8 cellular contexts compared by ENCODE assay signal in the genomic region with DNA sequence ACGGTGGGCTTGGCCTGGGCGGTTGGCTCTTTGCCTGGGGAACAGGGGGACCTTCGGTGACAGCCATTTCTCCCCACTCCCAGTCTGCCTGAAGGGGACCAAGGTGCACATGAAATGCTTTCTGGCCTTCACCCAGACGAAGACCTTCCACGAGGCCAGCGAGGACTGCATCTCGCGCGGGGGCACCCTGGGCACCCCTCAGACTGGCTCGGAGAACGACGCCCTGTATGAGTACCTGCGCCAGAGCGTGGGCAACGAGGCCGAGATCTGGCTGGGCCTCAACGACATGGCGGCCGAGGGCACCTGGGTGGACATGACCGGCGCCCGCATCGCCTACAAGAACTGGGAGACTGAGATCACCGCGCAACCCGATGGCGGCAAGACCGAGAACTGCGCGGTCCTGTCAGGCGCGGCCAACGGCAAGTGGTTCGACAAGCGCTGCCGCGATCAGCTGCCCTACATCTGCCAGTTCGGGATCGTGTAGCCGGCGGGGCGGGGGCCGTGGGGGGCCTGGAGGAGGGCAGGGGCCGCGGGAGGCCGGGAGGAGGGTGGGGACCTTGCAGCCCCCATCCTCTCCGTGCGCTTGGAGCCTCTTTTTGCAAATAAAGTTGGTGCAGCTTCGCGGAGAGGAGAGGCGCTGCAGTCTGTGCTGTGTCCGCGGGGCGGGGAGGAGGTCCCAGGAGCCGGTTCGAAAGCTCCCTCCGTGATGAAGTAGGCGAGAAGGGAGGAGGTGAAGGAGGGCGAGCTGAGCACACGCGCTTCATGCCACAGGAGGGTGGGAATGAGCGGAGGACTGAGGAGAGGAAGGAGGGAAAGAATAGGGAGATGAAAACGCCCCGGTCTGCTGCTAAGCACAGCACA. TPM values are rescaled to one million over a fixed set of nuclear protein-coding genes. Genes with fewer than 3 reads are reported as not detected.
DNase-seq lines count a peak whose midpoint lies in the region; ATAC-seq and TF ChIP-seq lines count a peak whose summit lies in the region.

No MANE protein-coding gene starts in this region.

- no peaks in the 10 kb centered on the region for H3K9me3 Mint-ChIP-seq in CD8-positive, alpha-beta T cell
- H3K9me3 Mint-ChIP-seq in activated CD8-positive, alpha-beta T cell treated with anti-CD3 and anti-CD28 coated beads for 36 hours, result no peaks in the 10 kb centered on the region

- no peak for TF ChIP-seq CTCF in CD8-positive, alpha-beta T cell (IDR thresholded peaks at IDR 0.05)
- no peak for TF ChIP-seq CTCF in activated CD8-positive, alpha-beta T cell treated with anti-CD3 and anti-CD28 coated beads for 36 hours (IDR thresholded peaks at IDR 0.05)
- TF ChIP-seq CTCF in fibroblast of lung (conservative IDR thresholded peaks at IDR 0.05 in 1 of 2, IDR thresholded peaks at IDR 0.05 in 1 of 2; ENCODE audit: low read depth in 1 of 2, low read length in 2 of 2) (peak in 1 of 2 donors; percentile 11), neutrophil (IDR thresholded peaks at IDR 0.05) (no peak)

- no peaks in the 10 kb centered on the region for H3K27me3 ChIP-seq in CD8-positive, alpha-beta T cell (ENCODE audit: insufficient read depth, low read length)
- H3K27me3 ChIP-seq in fibroblast of lung (ENCODE audit: control insufficient read depth, insufficient read depth, low read length) (no peaks in the 10 kb centered on the region), neutrophil (no peaks in the 10 kb centered on the region), MG63 (no peaks in the 10 kb centered on the region)

- POLR2A ChIA-PET in CD8-positive, alpha-beta T cell (lab: Charles Lee), result interaction anchor here (1.9 kb wide), 1 partner anchor 11 kb away, joined by 5 read pairs; no protein-coding TSS in a partner anchor
- POLR2A ChIA-PET in activated CD8-positive, alpha-beta T cell treated with anti-CD3 and anti-CD28 coated beads for 36 hours (lab: Charles Lee), result no interaction called here

- H3K9me3 ChIP-seq in CD8-positive, alpha-beta T cell (ENCODE audit: low read length), result no peaks in the 10 kb centered on the region
- H3K9me3 ChIP-seq in fibroblast of lung (ENCODE audit: control insufficient read depth, insufficient read depth, low read depth, low read length), result no peaks in the 10 kb centered on the region
- H3K9me3 ChIP-seq in neutrophil, result no peaks in the 10 kb centered on the region
- H3K9me3 ChIP-seq in MG63, result no peaks in the 10 kb centered on the region

- CTCF ChIA-PET in CD8-positive, alpha-beta T cell (lab: Charles Lee), result interaction anchor here (1.1 to 17.6 kb wide), 7 partner anchors 8 to 626 kb away, joined by 3 to 597 read pairs (median 5); no protein-coding TSS in a partner anchor
- CTCF ChIA-PET in activated CD8-positive, alpha-beta T cell treated with anti-CD3 and anti-CD28 coated beads for 36 hours (lab: Charles Lee), result interaction anchor here (0.9 to 15.6 kb wide), 10 partner anchors 8 to 502 kb away, joined by 3 to 390 read pairs (median 4); no protein-coding TSS in a partner anchor

- peaks cover 39% of the 10 kb centered on the region for H3K27me3 Mint-ChIP-seq in CD8-positive, alpha-beta T cell (ENCODE audit: low read depth)
- H3K27me3 Mint-ChIP-seq in activated CD8-positive, alpha-beta T cell treated with anti-CD3 and anti-CD28 coated beads for 36 hours, result peaks cover 41% of the 10 kb centered on the region

- no peak overlapping the region for H3K27ac ChIP-seq in CD8-positive, alpha-beta T cell (ENCODE audit: low read depth, low read length)
- H3K27ac ChIP-seq in fibroblast of lung (ENCODE audit: insufficient read depth, low read length) (peak overlapping the region; percentile 30), neutrophil (peak overlapping the region; percentile 85)

- H3K36me3 Mint-ChIP-seq in CD8-positive, alpha-beta T cell, result no peaks in the 10 kb centered on the region
- H3K36me3 Mint-ChIP-seq in activated CD8-positive, alpha-beta T cell treated with anti-CD3 and anti-CD28 coated beads for 36 hours (ENCODE audit: low read depth), result no peaks in the 10 kb centered on the region

- H3K27ac Mint-ChIP-seq in CD8-positive, alpha-beta T cell, result peak overlapping the region; percentile 11
- no peak overlapping the region for H3K27ac Mint-ChIP-seq in activated CD8-positive, alpha-beta T cell treated with anti-CD3 and anti-CD28 coated beads for 36 hours

- no peak overlapping the region for H3K4me3 ChIP-seq in CD8-positive, alpha-beta T cell (ENCODE audit: low read depth, low read length)
- H3K4me3 ChIP-seq in fibroblast of lung (replicated peaks in 1 of 4; ENCODE audit: control extremely low read depth in 1 of 4, insufficient read depth in 1 of 4, low read depth in 3 of 4, low read length in 4 of 4), result peak overlapping the region in 2 of 4 experiments; percentile 13 to 42
- H3K4me3 ChIP-seq in neutrophil (ENCODE audit: low read depth in 1 of 2, low read length in 1 of 2), result peak overlapping the region; percentile 47 to 49
- no peak overlapping the region for H3K4me3 ChIP-seq in MG63

- no peaks in the 10 kb centered on the region for H3K36me3 ChIP-seq in CD8-positive, alpha-beta T cell (ENCODE audit: insufficient read depth, low read length)
- no peaks in the 10 kb centered on the region for H3K36me3 ChIP-seq in fibroblast of lung (ENCODE audit: control insufficient read depth, insufficient read depth, low read length)
- no peaks in the 10 kb centered on the region for H3K36me3 ChIP-seq in neutrophil
- H3K36me3 ChIP-seq in MG63, result no peaks in the 10 kb centered on the region

- DNase-seq in CD8-positive, alpha-beta T cell, result peak in 2 of 7 experiments; percentile 18 to 53
- peak; percentile 32 for DNase-seq in activated CD8-positive, alpha-beta T cell treated with anti-CD3 and anti-CD28 coated beads for 36 hours
- DNase-seq in fibroblast of lung (ENCODE audit: low read depth in 2 of 2) (peak in 1 of 2 donors; percentile 59), MG63 (no peak), HK-2 (ENCODE audit: unreplicated experiment) (no peak), NCI-H187 treated with DMSO at 0.1 percent for 48 hours (lab: John Stamatoyannopoulos, UW) (no peak)

- no peak overlapping the region for H3K9ac ChIP-seq in fibroblast of lung (ENCODE audit: insufficient read depth, low read length)

- H2AFZ ChIP-seq in fibroblast of lung (ENCODE audit: low read length), result peak overlapping the region; percentile 49

- ATAC-seq in CD8-positive, alpha-beta T cell, result no peak
- no peak for ATAC-seq in activated CD8-positive, alpha-beta T cell treated with anti-CD3 and anti-CD28 coated beads for 36 hours
- no peak for ATAC-seq in HG03460 (IDR thresholded peaks at IDR 0.05; ENCODE audit: unreplicated experiment)

- H4K20me1 ChIP-seq in fibroblast of lung (ENCODE audit: control insufficient read depth, extremely low read depth, insufficient read depth, low read length), result no peaks in the 10 kb centered on the region

- intact Hi-C loops in CD8-positive, alpha-beta T cell (cut with DNase I, micrococcal nuclease), result loop anchor here (2.0 to 5.0 kb wide), 3 partner anchors 297 to 893 kb away; no protein-coding TSS in a partner anchor
- intact Hi-C loops in activated CD8-positive, alpha-beta T cell treated with anti-CD3 and anti-CD28 coated beads for 36 hours (cut with micrococcal nuclease), result no loop called here

- peaks cover 17% of the 10 kb centered on the region for H3K4me1 ChIP-seq in CD8-positive, alpha-beta T cell (ENCODE audit: insufficient read depth, low read length)
- peaks cover 16% of the 10 kb centered on the region for H3K4me1 ChIP-seq in fibroblast of lung (ENCODE audit: control insufficient read depth, extremely low read depth, insufficient read depth, low read length)
- H3K4me1 ChIP-seq in neutrophil (ENCODE audit: control insufficient read depth in 1 of 2, insufficient read depth in 1 of 2, low read depth in 1 of 2, low read length in 1 of 2), result peaks cover 41 to 42% of the 10 kb centered on the region in 2 experiments

- peaks cover 32% of the 10 kb centered on the region for H3K4me1 Mint-ChIP-seq in CD8-positive, alpha-beta T cell (ENCODE audit: low read depth)
- H3K4me1 Mint-ChIP-seq in activated CD8-positive, alpha-beta T cell treated with anti-CD3 and anti-CD28 coated beads for 36 hours (ENCODE audit: low read depth), result peaks cover 17% of the 10 kb centered on the region

- no peaks in the 10 kb centered on the region for H3K79me2 ChIP-seq in fibroblast of lung (ENCODE audit: control insufficient read depth, insufficient read depth, low read length)

- H3K4me2 ChIP-seq in fibroblast of lung (ENCODE audit: extremely low read depth, insufficient read depth, low read length), result peak overlapping the region; percentile 56

- H3K4me3 Mint-ChIP-seq in CD8-positive, alpha-beta T cell, result peak overlapping the region; percentile 74
- H3K4me3 Mint-ChIP-seq in activated CD8-positive, alpha-beta T cell treated with anti-CD3 and anti-CD28 coated beads for 36 hours, result peak overlapping the region; percentile 4

RNA-seq across cellular contexts. Expression of gene CLEC3B, which starts 9.6 kb away (rescaled TPM):
- under 1 TPM in 1 of 2 experiments, not detected in 1; 0.38 TPM for total RNA-seq in CD8-positive, alpha-beta T cell
- not detected for total RNA-seq in activated CD8-positive, alpha-beta T cell treated with anti-CD3 and anti-CD28 coated beads for 36 hours
- total RNA-seq in fibroblast of lung, result 20.0 and 56.3 TPM in 2 replicates
- polyA plus RNA-seq in fibroblast of lung, result 49.2 and 87.2 TPM in 2 replicates
- 93.0 and 161 TPM in 2 replicates for polyA plus RNA-seq in fibroblast of lung (2012)
- polyA minus RNA-seq in fibroblast of lung (ENCODE audit: low replicate concordance), result 15.2 and 32.2 TPM in 2 replicates
- total RNA-seq in MG63 (2014; rRNA removed; shearing (Covaris generic); ENCODE audit: low replicate concordance), result 0.10 and 2.0 TPM in 2 replicates

RNA-seq across cellular contexts. Expression of gene EXOSC7, which starts 59.6 kb away (rescaled TPM):
- 10 to 100 TPM; 35.2 to 39.3 TPM for total RNA-seq in CD8-positive, alpha-beta T cell
- 10 to 100 TPM; 79.8 to 80.7 TPM for total RNA-seq in activated CD8-positive, alpha-beta T cell treated with anti-CD3 and anti-CD28 coated beads for 36 hours
- total RNA-seq in fibroblast of lung, result 36.7 and 58.8 TPM in 2 replicates
- 72.1 and 72.5 TPM in 2 replicates for polyA plus RNA-seq in fibroblast of lung
- polyA plus RNA-seq in fibroblast of lung (2012), result 58.8 and 65.4 TPM in 2 replicates
- polyA minus RNA-seq in fibroblast of lung (ENCODE audit: low replicate concordance), result 9.8 and 57.0 TPM in 2 replicates
- 22.4 and 44.3 TPM in 2 replicates for total RNA-seq in MG63 (2014; rRNA removed; shearing (Covaris generic); ENCODE audit: low replicate concordance)

RNA-seq across cellular contexts. Expression of gene ZDHHC3, which starts 59.7 kb away (rescaled TPM):
- 10 to 100 TPM; 42.2 to 42.4 TPM for total RNA-seq in CD8-positive, alpha-beta T cell
- total RNA-seq in activated CD8-positive, alpha-beta T cell treated with anti-CD3 and anti-CD28 coated beads for 36 hours, result 10 to 100 TPM; 28.6 to 36.0 TPM
- total RNA-seq in fibroblast of lung, result 37.8 and 53.2 TPM in 2 replicates
- polyA plus RNA-seq in fibroblast of lung, result 126 and 155 TPM in 2 replicates
- 67.6 and 74.7 TPM in 2 replicates for polyA plus RNA-seq in fibroblast of lung (2012)
- 352 and 406 TPM in 2 replicates for polyA minus RNA-seq in fibroblast of lung (ENCODE audit: low replicate concordance)
- total RNA-seq in MG63 (2014; rRNA removed; shearing (Covaris generic); ENCODE audit: low replicate concordance), result 26.1 and 28.5 TPM in 2 replicates

Comparison
In these comparisons a context has a peak if more than half of its experiments do, and no peak if none do; other contexts are left out.
1. H3K4me3 ChIP-seq: peak in neutrophil (2 of 2); none in CD8-positive, alpha-beta T cell (single experiment) and MG63 (single experiment).